In genomic region chr15:83585770-83586169, GRCh38 we compare ENCODE assay signal across 15 cellular contexts.
DNase-seq lines count a peak whose midpoint lies in the region; ATAC-seq, FAIRE-seq and TF ChIP-seq lines count a peak whose summit lies in the region.
"Had no signal": no experiment of that assay in that cellular context is flagged by ENCODE, and none has a peak within 500 bp of the region (broad histone marks: within the 10 kb centered on the region; RNA-seq: fewer than 3 reads in every experiment).

No MANE protein-coding gene starts in this region.

- ATAC-seq in activated CD8-positive, alpha-beta T cell treated with anti-CD3 and anti-CD28 coated beads, Interleukin-2, amount 10 ng/mL, durations not matched to agents 7 days and 5 days: no peak
- ATAC-seq in sciatic nerve: no peak
- ATAC-seq: HCT116 had no signal

- H3K4me3 ChIP-seq in GM12865 (ENCODE audit: low read depth, low read length) (no peak overlapping the region), epithelial cell of esophagus (ENCODE audit: low read length) (no peak overlapping the region), A673 (ENCODE audit: low read depth, low read length, poor library complexity, severe bottlenecking) (no peak overlapping the region)

- H3K27ac Mint-ChIP-seq in mesothelial cell of epicardium: peak overlapping the region; percentile 74
- no peak overlapping the region for H3K27ac Mint-ChIP-seq in activated CD8-positive, alpha-beta T cell treated with anti-CD3 and anti-CD28 coated beads, Interleukin-2, amount 10 ng/mL, durations not matched to agents 7 days and 5 days
- H3K27ac Mint-ChIP-seq in type B pancreatic cell: no peak overlapping the region
- H3K27ac Mint-ChIP-seq: CD4-positive, alpha-beta memory T cell had no signal

- H3K27me3 Mint-ChIP-seq in mesothelial cell of epicardium (ENCODE audit: low read depth) (no peaks in the 10 kb centered on the region), type B pancreatic cell (no peaks in the 10 kb centered on the region)
- H3K27me3 Mint-ChIP-seq in activated CD8-positive, alpha-beta T cell treated with anti-CD3 and anti-CD28 coated beads, Interleukin-2, amount 10 ng/mL, durations not matched to agents 7 days and 5 days (ENCODE audit: low read depth): peaks cover 2% of the 10 kb centered on the region
- H3K27me3 Mint-ChIP-seq: CD4-positive, alpha-beta memory T cell had no signal

- TF ChIP-seq CTCF in GM12865 (IDR thresholded peaks at IDR 0.05; ENCODE audit: insufficient read depth, low read depth, low read length, missing control alignments) (no peak), epithelial cell of esophagus (IDR thresholded peaks at IDR 0.05; ENCODE audit: insufficient read depth, low read depth, low read length, missing control alignments) (no peak), mesothelial cell of epicardium (IDR thresholded peaks at IDR 0.05; ENCODE audit: unreplicated experiment) (no peak), A673 (conservative IDR thresholded peaks at IDR 0.05; ENCODE audit: low read depth, low read length) (no peak), type B pancreatic cell (conservative IDR thresholded peaks at IDR 0.05) (no peak)

- no peaks in the 10 kb centered on the region for H3K36me3 ChIP-seq in A673 (ENCODE audit: insufficient read depth, low read length, poor library complexity, severe bottlenecking)
- H3K36me3 ChIP-seq: BE2C had no signal

- H3K9me3 ChIP-seq in A673 (ENCODE audit: low read depth, low read length, poor library complexity, severe bottlenecking): no peaks in the 10 kb centered on the region
- H3K9me3 ChIP-seq: BE2C had no signal

- H3K4me1 ChIP-seq in A673 (ENCODE audit: insufficient read depth, low read length, poor library complexity, severe bottlenecking): no peaks in the 10 kb centered on the region
- H3K4me1 ChIP-seq: BE2C had no signal

- BruUV-seq in A673 (replicated peaks; lab: Mats Ljungman, UMichigan): no TSS peak

- POLR2A ChIA-PET in A673 (lab: Charles Lee; ENCODE audit: low non-redundant PET): no interaction called here
- POLR2A ChIA-PET in activated CD8-positive, alpha-beta T cell treated with anti-CD3 and anti-CD28 coated beads, Interleukin-2, amount 10 ng/mL, durations not matched to agents 7 days and 5 days (lab: Charles Lee): interaction anchor here (0.6 kb wide), 1 partner anchor 123 kb away, joined by 3 read pairs; no protein-coding TSS in a partner anchor

- CTCF ChIA-PET in A673 (lab: Charles Lee): interaction anchor here (0.5 kb wide), 1 partner anchor 146 kb away, joined by 4 read pairs; no protein-coding TSS in a partner anchor
- CTCF ChIA-PET in activated CD8-positive, alpha-beta T cell treated with anti-CD3 and anti-CD28 coated beads, Interleukin-2, amount 10 ng/mL, durations not matched to agents 7 days and 5 days (lab: Charles Lee): interaction anchor here (1.2 kb wide), 1 partner anchor 13 kb away, joined by 4 read pairs; no protein-coding TSS in a partner anchor

- DNase-seq in GM12865 (ENCODE audit: low read depth): peak; percentile 15
- DNase-seq in RCC 7860 (ENCODE audit: low spot score): peak; percentile 67
- DNase-seq in epithelial cell of esophagus (ENCODE audit: low read depth): peak; percentile 23
- DNase-seq in mesothelial cell of epicardium (ENCODE audit: low spot score in 2 of 2, unreplicated experiment in 2 of 2): no peak
- no peak for DNase-seq in A673 (ENCODE audit: low spot score)
- no peak for DNase-seq in activated CD8-positive, alpha-beta T cell treated with anti-CD3 and anti-CD28 coated beads, Interleukin-2, amount 10 ng/mL, durations not matched to agents 7 days and 5 days
- DNase-seq in sciatic nerve (ENCODE audit: low spot score): no peak
- DNase-seq in type B pancreatic cell (ENCODE audit: extremely low spot score, unreplicated experiment): no peak
- DNase-seq: BE2C; CD4-positive, alpha-beta memory T cell; DMS79 treated with DMSO at 0.1 percent for 48 hours; GDM1 had no signal

- H3K4me3 Mint-ChIP-seq in mesothelial cell of epicardium (no peak overlapping the region), type B pancreatic cell (no peak overlapping the region)
- no peak overlapping the region for H3K4me3 Mint-ChIP-seq in activated CD8-positive, alpha-beta T cell treated with anti-CD3 and anti-CD28 coated beads, Interleukin-2, amount 10 ng/mL, durations not matched to agents 7 days and 5 days
- H3K4me3 Mint-ChIP-seq: CD4-positive, alpha-beta memory T cell had no signal

- H3K4me1 Mint-ChIP-seq in mesothelial cell of epicardium: peaks cover 24% of the 10 kb centered on the region
- H3K4me1 Mint-ChIP-seq in activated CD8-positive, alpha-beta T cell treated with anti-CD3 and anti-CD28 coated beads, Interleukin-2, amount 10 ng/mL, durations not matched to agents 7 days and 5 days (ENCODE audit: low read depth): no peaks in the 10 kb centered on the region
- peaks cover 4% of the 10 kb centered on the region for H3K4me1 Mint-ChIP-seq in type B pancreatic cell (ENCODE audit: unreplicated experiment)
- H3K4me1 Mint-ChIP-seq: CD4-positive, alpha-beta memory T cell had no signal

- peak; percentile 93 for FAIRE-seq in RCC 7860 (lab: Jason Lieb, UNC)
- FAIRE-seq: H54 had no signal

- intact Hi-C loops in A673 (cut with micrococcal nuclease; ENCODE audit: unreplicated experiment): no loop called here
- intact Hi-C loops in sciatic nerve (cut with DNase I): no loop called here

- H3K9me3 Mint-ChIP-seq in mesothelial cell of epicardium (peaks cover 9% of the 10 kb centered on the region), type B pancreatic cell (no peaks in the 10 kb centered on the region)
- H3K9me3 Mint-ChIP-seq in activated CD8-positive, alpha-beta T cell treated with anti-CD3 and anti-CD28 coated beads, Interleukin-2, amount 10 ng/mL, durations not matched to agents 7 days and 5 days (ENCODE audit: insufficient read depth): no peaks in the 10 kb centered on the region
- H3K9me3 Mint-ChIP-seq: CD4-positive, alpha-beta memory T cell had no signal

- H3K36me3 Mint-ChIP-seq in mesothelial cell of epicardium (no peaks in the 10 kb centered on the region), type B pancreatic cell (peaks cover 3% of the 10 kb centered on the region)
- no peaks in the 10 kb centered on the region for H3K36me3 Mint-ChIP-seq in activated CD8-positive, alpha-beta T cell treated with anti-CD3 and anti-CD28 coated beads, Interleukin-2, amount 10 ng/mL, durations not matched to agents 7 days and 5 days (ENCODE audit: low read depth)
- H3K36me3 Mint-ChIP-seq: CD4-positive, alpha-beta memory T cell had no signal

- H3K27ac ChIP-seq in A673 (ENCODE audit: low read depth, low read length, poor library complexity, severe bottlenecking): no peak overlapping the region
- H3K27ac ChIP-seq: C4-2B had no signal

- H3K27me3 ChIP-seq in A673 (replicated peaks; ENCODE audit: insufficient read depth, low read depth, low read length, poor library complexity): no peaks in the 10 kb centered on the region
- H3K27me3 ChIP-seq: BE2C had no signal

Comparison
In these comparisons a context has a peak if more than half of its experiments do, and no peak if none do; other contexts are left out.
1. DNase-seq: peak in GM12865 (single experiment), RCC 7860 (single experiment) and epithelial cell of esophagus (single experiment); none in mesothelial cell of epicardium (0 of 2), A673 (single experiment), activated CD8-positive, alpha-beta T cell treated with anti-CD3 and anti-CD28 coated beads, Interleukin-2, amount 10 ng/mL, durations not matched to agents 7 days and 5 days (single experiment), sciatic nerve (single experiment) and type B pancreatic cell (single experiment).